In the genomic region with DNA sequence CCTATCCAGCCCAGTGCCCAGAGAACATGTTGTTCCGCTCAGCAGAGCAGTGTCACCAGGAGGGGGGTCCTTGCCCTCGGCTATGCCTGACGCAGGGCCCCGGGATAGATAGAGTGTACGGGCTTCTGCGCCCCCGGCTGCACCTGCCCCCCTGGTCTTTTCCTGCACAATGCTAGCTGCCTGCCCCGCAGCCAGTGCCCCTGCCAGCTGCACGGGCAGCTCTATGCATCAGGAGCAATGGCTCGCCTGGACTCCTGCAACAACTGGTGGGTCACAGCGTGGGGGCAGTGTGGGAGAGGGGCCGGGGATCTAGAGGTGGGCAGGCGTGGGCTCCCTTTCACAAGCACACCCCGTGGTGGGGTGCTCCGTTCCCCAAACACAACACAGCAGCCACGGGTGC, we compare ENCODE assay signal across 15 cellular contexts. TPM values are rescaled to one million over a fixed set of nuclear protein-coding genes. Genes with fewer than 3 reads are reported as not detected.
A peak's percentile ranks its signal among the peaks of the same experiment; 100 is the strongest.
DNase-seq lines count a peak whose midpoint lies in the region; ATAC-seq and TF ChIP-seq lines count a peak whose summit lies in the region.
"Had no signal": no experiment of that assay in that cellular context is flagged by ENCODE, and none has a peak within 500 bp of the region (broad histone marks: within the 10 kb centered on the region; RNA-seq: fewer than 3 reads in every experiment).

No MANE protein-coding gene starts in this region.

- intact Hi-C loops in thyroid gland (cut with DNase I): no loop called here

- peak; percentile 46 for DNase-seq in left kidney (ENCODE audit: low read depth, low spot score)
- no peak for DNase-seq in neuronal stem cell (ENCODE audit: low spot score)
- peak; percentile 44 to 46 for DNase-seq in thyroid gland
- DNase-seq in Ammon's horn (ENCODE audit: low spot score): no peak
- no peak for DNase-seq in NCI-H345 treated with DMSO at 0.1 percent for 48 hours (lab: John Stamatoyannopoulos, UW; ENCODE audit: unreplicated experiment)
- DNase-seq: BE2C, DMS 273 treated with DMSO at 0.1 percent for 48 hours, DMS153, GDM1 had no signal

- 0 out of 2 replicates have a peak overlapping the region, but pooled peaks have one; percentile 38 for H3K9ac ChIP-seq in BLaER1
- peak overlapping the region; percentile 66 for H3K9ac ChIP-seq in neuronal stem cell (ENCODE audit: low read depth, low read length, poor library complexity)

- peak overlapping the region; percentile 7 for H2BK5ac ChIP-seq in neuronal stem cell (ENCODE audit: low read length)

- peak overlapping the region; percentile 89 for H2BK12ac ChIP-seq in neuronal stem cell (ENCODE audit: low read length)

- H2AFZ ChIP-seq in neuronal stem cell (ENCODE audit: low read length): no peak overlapping the region

- H3K27me3 ChIP-seq in BLaER1 (no peaks in the 10 kb centered on the region), neuronal stem cell (ENCODE audit: control insufficient read depth in 3 of 3, insufficient read depth in 3 of 3, low read depth in 1 of 3, low read length in 3 of 3) (peaks cover 0 to 9% (median 0%) of the 10 kb centered on the region in 3 experiments), thyroid gland (no peaks in the 10 kb centered on the region)
- H3K27me3 ChIP-seq: BE2C had no signal

- H2BK15ac ChIP-seq in neuronal stem cell (ENCODE audit: low read length): no peak overlapping the region

- no peaks in the 10 kb centered on the region for H3K79me1 ChIP-seq in neuronal stem cell (ENCODE audit: low read depth, low read length)

- no peak overlapping the region for H4K91ac ChIP-seq in neuronal stem cell (ENCODE audit: low read depth, low read length, poor library complexity)

- TF ChIP-seq CTCF in thyroid gland (IDR thresholded peaks at IDR 0.05): no peak

- WGBS in neuronal stem cell (ENCODE audit: extremely low coverage in 2 of 2, insufficient read length in 2 of 2, insufficient replicate concordance in 1 of 2), 2 donors: no CpG with 5 or more reads among the region's 16 CpGs
- 44 to 47% methylated on average over 11 to 15 of the region's 16 CpGs for WGBS in thyroid gland, 2 donors

- peak overlapping the region; percentile 12 for H3K4ac ChIP-seq in neuronal stem cell (ENCODE audit: low read length)

- peak overlapping the region; percentile 49 for H3K23ac ChIP-seq in neuronal stem cell (ENCODE audit: low read depth, low read length, poor library complexity)

- no peak for TF ChIP-seq POLR2A in thyroid gland (IDR thresholded peaks at IDR 0.05)

- no peaks in the 10 kb centered on the region for H3K36me3 ChIP-seq in BLaER1
- no peaks in the 10 kb centered on the region for H3K36me3 ChIP-seq in neuronal stem cell (replicated peaks in 1 of 2; ENCODE audit: control insufficient read depth in 2 of 2, insufficient read depth in 2 of 2, low read length in 2 of 2)
- no peaks in the 10 kb centered on the region for H3K36me3 ChIP-seq in thyroid gland
- H3K36me3 ChIP-seq: BE2C had no signal

- peaks cover 25% of the 10 kb centered on the region for H3K4me1 ChIP-seq in BLaER1
- H3K4me1 ChIP-seq in neuronal stem cell (ENCODE audit: control insufficient read depth in 2 of 2, insufficient read depth in 1 of 2, low read depth in 1 of 2, low read length in 2 of 2): peaks cover 0 to 2% of the 10 kb centered on the region in 2 donors
- H3K4me1 ChIP-seq in thyroid gland: peaks cover 0 to 12% of the 10 kb centered on the region in 2 donors
- H3K4me1 ChIP-seq: A549, BE2C had no signal

- H3K27ac ChIP-seq in BLaER1 (peak overlapping the region; percentile 50), neuronal stem cell (replicated peaks; ENCODE audit: low read length) (no peak overlapping the region), thyroid gland (no peak overlapping the region)
- H3K27ac ChIP-seq: 22Rv1, A549 had no signal

- no peak overlapping the region for H3K14ac ChIP-seq in neuronal stem cell (ENCODE audit: low read length)

- peak overlapping the region; percentile 56 for H3K4me2 ChIP-seq in BLaER1
- H3K4me2 ChIP-seq in neuronal stem cell (ENCODE audit: insufficient read depth, low read length, poor library complexity, severe bottlenecking): no peak overlapping the region
- H3K4me2 ChIP-seq: A549 had no signal

- no peaks in the 10 kb centered on the region for H4K20me1 ChIP-seq in BLaER1

- H3K9me3 ChIP-seq in BLaER1 (no peaks in the 10 kb centered on the region), neuronal stem cell (replicated peaks in 1 of 2; ENCODE audit: control insufficient read depth in 2 of 2, insufficient read depth in 1 of 2, low read depth in 1 of 2, low read length in 2 of 2) (no peaks in the 10 kb centered on the region), thyroid gland (no peaks in the 10 kb centered on the region)
- H3K9me3 ChIP-seq: A549, BE2C had no signal

- peak overlapping the region; percentile 53 for H3K18ac ChIP-seq in neuronal stem cell (ENCODE audit: low read length)

- H3K4me3 ChIP-seq in BLaER1: no peak overlapping the region
- H3K4me3 ChIP-seq in neuronal stem cell (ENCODE audit: low read length in 2 of 2): no peak overlapping the region
- no peak overlapping the region for H3K4me3 ChIP-seq in thyroid gland (replicated peaks in 1 of 3)
- H3K4me3 ChIP-seq: A549, GM12878 had no signal

- H2BK120ac ChIP-seq in neuronal stem cell (ENCODE audit: low read depth, low read length): no peak overlapping the region

- H2AK5ac ChIP-seq in neuronal stem cell (ENCODE audit: low read depth, low read length): peak overlapping the region; percentile 42

- ATAC-seq in GM19467 (IDR thresholded peaks at IDR 0.05; ENCODE audit: unreplicated experiment): no peak

- no peak overlapping the region for H4K8ac ChIP-seq in neuronal stem cell (ENCODE audit: low read depth, low read length)

RNA-seq across cellular contexts. Expression of a gene that starts 31.4 kb away (rescaled TPM):
- 7.1 TPM for polyA plus RNA-seq in neuronal stem cell (2013, experiment 1 of 2)
- 6.8 TPM for polyA plus RNA-seq in neuronal stem cell (2013, experiment 2 of 2)
- 10 to 100 TPM; 23.6 to 53.7 (median 39.3) TPM for total RNA-seq in thyroid gland

RNA-seq across cellular contexts. Expression of a gene that starts 33.3 kb away (rescaled TPM):
- 6.2 TPM for polyA plus RNA-seq in neuronal stem cell (2013, experiment 1 of 2)
- 6.1 TPM for polyA plus RNA-seq in neuronal stem cell (2013, experiment 2 of 2)
- 10 to 100 TPM; 11.8 to 18.8 (median 15.5) TPM for total RNA-seq in thyroid gland
- total RNA-seq: A172, GM12878 had no signal
- polyA plus RNA-seq: GM12878 had no signal

Comparison
In these comparisons a context has a peak if more than half of its experiments do, and no peak if none do; other contexts are left out.
1. DNase-seq: peak in left kidney (single experiment) and thyroid gland (2 of 2); none in neuronal stem cell (single experiment), Ammon's horn (single experiment) and NCI-H345 treated with DMSO at 0.1 percent for 48 hours (single experiment).